In genomic region chr17:31418773-31419350, GRCh38 we compare ENCODE assay signal across 21 cellular contexts. TPM values are rescaled to one million over a fixed set of nuclear protein-coding genes. Genes with fewer than 3 reads are reported as not detected.
DNase-seq lines count a peak whose midpoint lies in the region; TF ChIP-seq lines count a peak whose summit lies in the region.
"Had no signal": no experiment of that assay in that cellular context is flagged by ENCODE, and none has a peak within 500 bp of the region (broad histone marks: within the 10 kb centered on the region; RNA-seq: fewer than 3 reads in every experiment).

No MANE protein-coding gene starts in this region.

- DNase-seq in Ammon's horn (ENCODE audit: low spot score) (peak; percentile 45), glutamatergic neuron (no peak), putamen (ENCODE audit: low spot score) (peak; percentile 65), immature natural killer cell (no peak), NOMO-1 treated with DMSO at 0.1 percent for 48 hours (lab: John Stamatoyannopoulos, UW; ENCODE audit: unreplicated experiment) (no peak), adrenal gland (no peak)
- no peak for DNase-seq in effector CD8-positive, alpha-beta T cell (lab: John Stamatoyannopoulos, UW)
- DNase-seq: 8988T; Calu3; CD4-positive, alpha-beta memory T cell; HFFc6; IMR-90; NCI-H1417 treated with DMSO at 0.1 percent for 48 hours; NCI-H187 treated with DMSO at 0.1 percent for 48 hours; NCI-H2227 treated with DMSO at 0.1 percent for 48 hours; NCI-H510A treated with DMSO at 0.1 percent for 48 hours; NCI-H774; OCI-M1; SHP77 had no signal

- TF ChIP-seq CTCF in glutamatergic neuron (IDR thresholded peaks at IDR 0.05; ENCODE audit: partially characterized antibody, unreplicated experiment), result no peak
- TF ChIP-seq CTCF in adrenal gland (IDR thresholded peaks at IDR 0.05), result no peak

- H3K36me3 Mint-ChIP-seq in glutamatergic neuron (ENCODE audit: unreplicated experiment) (peaks cover 12% of the 10 kb centered on the region), immature natural killer cell (no peaks in the 10 kb centered on the region)

- no peak overlapping the region for H3K4me3 ChIP-seq in adrenal gland
- H3K4me3 ChIP-seq: GM12878 had no signal

- H3K27me3 ChIP-seq in adrenal gland, result no peaks in the 10 kb centered on the region

- TF ChIP-seq POLR2A in adrenal gland (IDR thresholded peaks at IDR 0.05), result no peak

- H3K27me3 Mint-ChIP-seq in glutamatergic neuron (ENCODE audit: unreplicated experiment), result peaks cover 13% of the 10 kb centered on the region
- H3K27me3 Mint-ChIP-seq in immature natural killer cell (ENCODE audit: low read depth in 3 of 3), result peaks cover 0 to 4% (median 4%) of the 10 kb centered on the region in 3 donors

- H3K36me3 ChIP-seq in adrenal gland (replicated peaks in 1 of 2), result no peaks in the 10 kb centered on the region

- WGBS in adrenal gland, 4 donors, result 44 to 61% (median 58%) methylated on average over 6 of the region's 6 CpGs

- peak overlapping the region; percentile 75 for H3K27ac ChIP-seq in angular gyrus (ENCODE audit: low read depth, low read length)
- H3K27ac ChIP-seq in adrenal gland, result no peak overlapping the region

- peaks cover 27% of the 10 kb centered on the region for H3K4me1 Mint-ChIP-seq in glutamatergic neuron (ENCODE audit: low read depth, unreplicated experiment)
- no peaks in the 10 kb centered on the region for H3K4me1 Mint-ChIP-seq in immature natural killer cell
- H3K4me1 Mint-ChIP-seq: CD4-positive, alpha-beta memory T cell had no signal

- H3K27ac Mint-ChIP-seq in glutamatergic neuron (ENCODE audit: unreplicated experiment) (peak overlapping the region; percentile 46), immature natural killer cell (no peak overlapping the region)
- H3K27ac Mint-ChIP-seq: CD4-positive, alpha-beta memory T cell; HFFc6 had no signal

- H3K9me3 ChIP-seq in adrenal gland (replicated peaks in 1 of 3), result no peaks in the 10 kb centered on the region

- H3K9me3 Mint-ChIP-seq in glutamatergic neuron (ENCODE audit: unreplicated experiment), result peaks cover 18% of the 10 kb centered on the region
- H3K9me3 Mint-ChIP-seq in immature natural killer cell, result peaks cover 0 to 13% (median 2%) of the 10 kb centered on the region in 6 donors
- H3K9me3 Mint-ChIP-seq: HFFc6 had no signal

- no peaks in the 10 kb centered on the region for H3K4me1 ChIP-seq in adrenal gland (replicated peaks in 1 of 2)

- no peak overlapping the region for H3K4me3 Mint-ChIP-seq in glutamatergic neuron (ENCODE audit: unreplicated experiment)
- H3K4me3 Mint-ChIP-seq in immature natural killer cell, result no peak overlapping the region
- H3K4me3 Mint-ChIP-seq: CD4-positive, alpha-beta memory T cell; HFFc6 had no signal

- intact Hi-C loops in adrenal gland (cut with DNase I), result no loop called here

RNA-seq across cellular contexts. Expression of gene RAB11FIP4, which starts 27.4 kb away (rescaled TPM):
- total RNA-seq in glutamatergic neuron (ENCODE audit: unreplicated experiment) (103 TPM), adrenal gland (1 to 10 TPM in 7 of 8 donors, under 1 TPM in 1; 0.48 to 3.8 (median 2.5) TPM)
- polyA plus RNA-seq in immature natural killer cell (10 to 100 TPM; 14.2 to 41.8 (median 22.1) TPM), adrenal gland (1 to 10 TPM in 1 of 3 donors, under 1 TPM in 2; 0.54 to 2.1 (median 0.92) TPM)

Comparison
In these comparisons a context has a peak if more than half of its experiments do, and no peak if none do; other contexts are left out.
1. DNase-seq: peak in Ammon's horn (single experiment) and putamen (single experiment); none in glutamatergic neuron (single experiment), effector CD8-positive, alpha-beta T cell (single experiment), immature natural killer cell (0 of 3), NOMO-1 treated with DMSO at 0.1 percent for 48 hours (single experiment) and adrenal gland (0 of 7).
2. RNA of gene RAB11FIP4, which starts 27.4 kb away (total RNA-seq): 103 TPM in glutamatergic neuron (single experiment); 0.48 to 3.8 TPM in adrenal gland; every median in the first group is over 10 times any median in the second.